ENCODE assay signal across 8 cellular contexts in genomic region chr19:40596608-40597328, GRCh38. TPM values are rescaled to one million over a fixed set of nuclear protein-coding genes. Genes with fewer than 3 reads are reported as not detected.
DNase-seq lines count a peak whose midpoint lies in the region; ATAC-seq and TF ChIP-seq lines count a peak whose summit lies in the region.

No MANE protein-coding gene starts in this region.

- no peak overlapping the region for H3K9ac ChIP-seq in neural progenitor cell

- H3K4me2 ChIP-seq in neural progenitor cell, result peak overlapping the region; percentile 81

- H3F3A ChIP-seq in neural progenitor cell (ENCODE audit: low read depth), result peaks cover 48% of the 10 kb centered on the region

- no peak overlapping the region for H2AFZ ChIP-seq in neural progenitor cell (replicated peaks)

- TF ChIP-seq CTCF in neural progenitor cell (IDR thresholded peaks at IDR 0.05), result no peak

- no peaks in the 10 kb centered on the region for H3K79me2 ChIP-seq in neural progenitor cell (ENCODE audit: low read depth)

- H3K4me1 ChIP-seq in neural progenitor cell, result peaks cover 34% of the 10 kb centered on the region

- H3K9me3 Mint-ChIP-seq in neural progenitor cell, result no peaks in the 10 kb centered on the region

- peaks cover 47% of the 10 kb centered on the region for H3K4me1 Mint-ChIP-seq in neural progenitor cell

- no peak overlapping the region for H3K27ac Mint-ChIP-seq in neural progenitor cell

- H4K20me1 ChIP-seq in neural progenitor cell (ENCODE audit: low read depth), result peaks cover 21% of the 10 kb centered on the region

- H3K27me3 Mint-ChIP-seq in neural progenitor cell (ENCODE audit: insufficient read depth, low read depth), result peaks cover 16% of the 10 kb centered on the region

- H3K4me3 Mint-ChIP-seq in neural progenitor cell, result peak overlapping the region; percentile 97

- no peak for ATAC-seq in HG02938 (IDR thresholded peaks at IDR 0.05; ENCODE audit: unreplicated experiment)

- peak; percentile 87 for DNase-seq in DMS53 (lab: John Stamatoyannopoulos, UW)
- DNase-seq in NCI-H2227 (lab: John Stamatoyannopoulos, UW; ENCODE audit: unreplicated experiment), result peak; percentile 86
- peak; percentile 87 for DNase-seq in ecto neural progenitor cell (ENCODE audit: low spot score)
- DNase-seq in neural progenitor cell (ENCODE audit: low spot score), result peak; percentile 84
- DNase-seq in germinal center (ENCODE audit: low spot score), result no peak
- no peak for DNase-seq in NCI-H1105 treated with DMSO at 0.1 percent for 48 hours (lab: John Stamatoyannopoulos, UW)
- DNase-seq in cortex of kidney (lab: John Stamatoyannopoulos, UW), result no peak

- H3K27ac ChIP-seq in neural progenitor cell, result no peak overlapping the region

- H3K36me3 Mint-ChIP-seq in neural progenitor cell, result peaks cover 6% of the 10 kb centered on the region

- H3K36me3 ChIP-seq in neural progenitor cell, result no peaks in the 10 kb centered on the region

- H3K9me3 ChIP-seq in neural progenitor cell (ENCODE audit: low read depth), result no peaks in the 10 kb centered on the region

- peaks cover 57% of the 10 kb centered on the region for H3K27me3 ChIP-seq in neural progenitor cell

- peak overlapping the region; percentile 57 for H3K4me3 ChIP-seq in neural progenitor cell

RNA-seq across cellular contexts. Expression of gene LTBP4, which starts 4.4 kb away (rescaled TPM):
- total RNA-seq in neural progenitor cell (ENCODE audit: low replicate concordance), result 24.7 and 70.0 TPM in 2 replicates

RNA-seq across cellular contexts. Expression of gene SHKBP1, which starts 20.1 kb away (rescaled TPM):
- total RNA-seq in neural progenitor cell (ENCODE audit: low replicate concordance), result 20.6 and 63.7 TPM in 2 replicates

Comparison
In these comparisons a context has a peak if more than half of its experiments do, and no peak if none do; other contexts are left out.
1. DNase-seq: peak in DMS53 (single experiment), NCI-H2227 (single experiment), ecto neural progenitor cell (single experiment) and neural progenitor cell (single experiment); none in germinal center (single experiment), NCI-H1105 treated with DMSO at 0.1 percent for 48 hours (single experiment) and cortex of kidney (single experiment).